In the genomic region with DNA sequence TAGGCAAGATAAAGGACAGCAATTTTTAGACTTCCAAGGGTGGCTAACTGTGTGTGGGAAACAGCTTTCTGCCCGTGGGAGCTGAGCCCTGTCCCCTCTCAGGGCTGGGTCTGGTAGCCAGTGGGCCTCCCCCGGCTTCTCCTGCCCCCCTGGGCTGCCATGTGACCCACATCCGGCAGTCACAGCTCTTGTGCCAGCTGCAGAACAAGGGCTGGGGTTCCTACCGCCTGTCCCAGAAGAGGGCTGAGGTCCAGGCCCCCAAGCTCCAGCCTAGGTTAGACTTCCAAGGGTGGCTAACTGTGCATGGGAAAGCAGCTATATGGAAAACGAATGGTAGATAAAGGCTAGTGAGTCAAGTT, we compare ENCODE assay signal across 1 cellular context.
TF ChIP-seq lines count a peak whose summit lies in the region.

No MANE protein-coding gene starts in this region.

TF ChIP-seq in A549, 52 proteins besides CTCF, POLR2A, EP300 and RAD21 (continued from another document):
- TF ChIP-seq HOXB13 (CRISPR knock-in tag; IDR thresholded peaks at IDR 0.05; ENCODE audit: low read depth) (no peak), EHMT2 (IDR thresholded peaks at IDR 0.05; ENCODE audit: low read depth) (no peak), MAZ (IDR thresholded peaks at IDR 0.05; ENCODE audit: borderline replicate concordance, low read depth, low read length) (no peak), ESRRA (IDR thresholded peaks at IDR 0.05; ENCODE audit: borderline replicate concordance, low read length) (no peak), ZSCAN20 (CRISPR knock-in tag; IDR thresholded peaks at IDR 0.05) (no peak), REST (IDR thresholded peaks at IDR 0.05) (no peak)
